20 cellular contexts compared by ENCODE assay signal in the genomic region with DNA sequence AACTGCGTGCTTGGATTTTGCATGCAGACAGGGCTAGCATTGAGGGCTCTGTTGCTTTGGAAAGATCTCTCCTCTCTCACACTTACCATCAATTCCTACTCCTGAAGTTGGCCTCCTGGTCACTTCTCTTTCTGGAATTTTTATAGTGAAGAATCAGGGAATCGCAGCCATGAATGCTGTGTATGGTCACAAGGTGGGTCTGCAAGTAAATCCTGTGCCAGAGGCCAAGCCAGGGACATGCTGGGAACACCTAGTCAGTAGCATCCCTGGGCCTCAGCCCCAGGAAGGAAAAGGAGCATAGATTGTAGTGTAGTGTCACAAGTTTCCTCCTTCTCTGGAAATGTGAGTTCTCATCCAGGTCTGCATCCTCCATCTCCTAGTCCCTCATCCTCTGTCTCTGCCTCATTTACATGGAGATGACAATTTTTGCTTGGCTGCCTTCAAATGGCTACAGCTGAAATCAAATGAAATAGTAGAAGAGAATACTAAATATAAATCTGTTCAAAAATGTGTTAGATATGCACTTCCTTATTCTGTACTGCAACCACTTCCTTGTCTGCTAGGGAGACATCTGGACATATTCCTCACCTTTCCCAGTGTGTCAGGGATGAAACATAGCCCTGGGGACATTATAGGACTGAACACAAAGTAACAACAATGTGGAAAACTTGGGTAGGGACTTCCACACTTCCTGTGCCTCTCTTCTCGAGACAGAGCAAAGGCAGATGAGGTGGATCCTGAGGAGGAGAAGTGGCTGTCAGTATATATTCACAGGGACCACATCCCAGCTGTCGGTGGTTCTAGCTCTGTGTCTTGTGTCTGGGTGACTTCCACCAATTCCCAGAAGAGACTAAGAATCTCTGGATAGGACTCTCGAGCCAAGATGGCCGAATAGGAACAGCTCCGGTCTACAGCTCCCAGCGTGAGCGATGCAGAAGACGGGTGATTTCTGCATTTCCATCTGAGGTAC. TPM values are rescaled to one million over a fixed set of nuclear protein-coding genes. Genes with fewer than 3 reads are reported as not detected.
A peak's percentile ranks its signal among the peaks of the same experiment; 100 is the strongest.
DNase-seq lines count a peak whose midpoint lies in the region; ATAC-seq lines count a peak whose summit lies in the region.
"Had no signal": no experiment of that assay in that cellular context is flagged by ENCODE, and none has a peak within 500 bp of the region (broad histone marks: within the 10 kb centered on the region; RNA-seq: fewer than 3 reads in every experiment).

No MANE protein-coding gene starts in this region.

- no peak for ATAC-seq in HG03565 (IDR thresholded peaks at IDR 0.05; ENCODE audit: unreplicated experiment)
- ATAC-seq: left cardiac atrium; Right ventricle myocardium inferior; stimulated activated memory B cell treated with anti-CD40 and anti-IgM and Interleukin-4, amounts not matched to agents 10 μg/mL and 1 μg/mL and 100 μg/mL, for 72 hours had no signal

- peak; percentile 41 for DNase-seq in NOMO-1 treated with DMSO at 0.1 percent for 48 hours (lab: John Stamatoyannopoulos, UW; ENCODE audit: unreplicated experiment)
- DNase-seq in NOMO-1 treated with dmso at 0.1 percent for 144 hours (lab: John Stamatoyannopoulos, UW; ENCODE audit: unreplicated experiment), result no peak
- peak; percentile 19 for DNase-seq in NCI-H345 (lab: John Stamatoyannopoulos, UW)
- DNase-seq in epithelial cell of prostate (ENCODE audit: low read depth, low spot score), result no peak
- no peak for DNase-seq in neuronal stem cell (ENCODE audit: low spot score)
- DNase-seq in A172 (ENCODE audit: low spot score), result no peak
- no peak for DNase-seq in iPS-NIHi11 (ENCODE audit: low spot score)
- DNase-seq: activated CD4-positive, alpha-beta T cell treated with anti-CD3 and anti-CD28 coated beads, Interleukin-2, amount 50 U/mL, for 4 hours; activated naive CD4-positive, alpha-beta T cell; DND-41; left cardiac atrium; midbrain; stimulated activated CD4-positive, alpha-beta T cell treated with anti-CD3 and anti-CD28 coated beads, Interleukin-15, amount 100 ng/mL, for 24 hours; SW 1271 had no signal

- no peak overlapping the region for H3K4me2 ChIP-seq in neuronal stem cell (ENCODE audit: insufficient read depth, low read length, poor library complexity, severe bottlenecking)
- H3K4me2 ChIP-seq: hepatocyte had no signal

- H2BK5ac ChIP-seq in neuronal stem cell (ENCODE audit: low read length), result no peak overlapping the region

- H3K4ac ChIP-seq in neuronal stem cell (ENCODE audit: low read length), result no peak overlapping the region

- no peaks in the 10 kb centered on the region for H3K9me3 ChIP-seq in neuronal stem cell (replicated peaks in 1 of 2; ENCODE audit: control insufficient read depth in 2 of 2, insufficient read depth in 1 of 2, low read depth in 1 of 2, low read length in 2 of 2)
- H3K9me3 ChIP-seq: ascending aorta had no signal

- WGBS in neuronal stem cell (ENCODE audit: extremely low coverage in 2 of 2, insufficient read length in 2 of 2, insufficient replicate concordance in 1 of 2), 2 donors, result no CpG with 5 or more reads among the region's 10 CpGs

- no peak overlapping the region for H4K8ac ChIP-seq in neuronal stem cell (ENCODE audit: low read depth, low read length)

- H3K4me1 ChIP-seq in neuronal stem cell (ENCODE audit: control insufficient read depth in 2 of 2, insufficient read depth in 1 of 2, low read depth in 1 of 2, low read length in 2 of 2), result no peaks in the 10 kb centered on the region
- H3K4me1 ChIP-seq: ascending aorta had no signal

- no peaks in the 10 kb centered on the region for H3K36me3 ChIP-seq in neuronal stem cell (replicated peaks in 1 of 2; ENCODE audit: control insufficient read depth in 2 of 2, insufficient read depth in 2 of 2, low read length in 2 of 2)
- H3K36me3 ChIP-seq: ascending aorta had no signal

- H3K27ac ChIP-seq in epithelial cell of prostate (peak overlapping the region; percentile 69), neuronal stem cell (replicated peaks; ENCODE audit: low read length) (no peak overlapping the region)
- H3K27ac ChIP-seq: ascending aorta, hepatocyte had no signal

- H3K23ac ChIP-seq in neuronal stem cell (ENCODE audit: low read depth, low read length, poor library complexity), result no peak overlapping the region

- no peak overlapping the region for H2AK5ac ChIP-seq in neuronal stem cell (ENCODE audit: low read depth, low read length)

- no peak overlapping the region for H3K18ac ChIP-seq in neuronal stem cell (ENCODE audit: low read length)

- no peak overlapping the region for H3K4me3 ChIP-seq in neuronal stem cell (ENCODE audit: low read length in 2 of 2)
- H3K4me3 ChIP-seq: ascending aorta, hepatocyte had no signal

- H2BK120ac ChIP-seq in neuronal stem cell (ENCODE audit: low read depth, low read length), result no peak overlapping the region

- H2BK12ac ChIP-seq in neuronal stem cell (ENCODE audit: low read length), result peak overlapping the region; percentile 73

- peaks cover 0 to 13% (median 0%) of the 10 kb centered on the region in 3 experiments for H3K27me3 ChIP-seq in neuronal stem cell (ENCODE audit: control insufficient read depth in 3 of 3, insufficient read depth in 3 of 3, low read depth in 1 of 3, low read length in 3 of 3)
- H3K27me3 ChIP-seq: ascending aorta, hepatocyte had no signal

- no peak overlapping the region for H3K14ac ChIP-seq in neuronal stem cell (ENCODE audit: low read length)

- no peak overlapping the region for H2BK15ac ChIP-seq in neuronal stem cell (ENCODE audit: low read length)

- H3K79me1 ChIP-seq in neuronal stem cell (ENCODE audit: low read depth, low read length), result no peaks in the 10 kb centered on the region

- H4K91ac ChIP-seq in neuronal stem cell (ENCODE audit: low read depth, low read length, poor library complexity), result no peak overlapping the region

- peak overlapping the region; percentile 62 for H2AFZ ChIP-seq in neuronal stem cell (ENCODE audit: low read length)
- H2AFZ ChIP-seq: hepatocyte had no signal

- no peak overlapping the region for H3K9ac ChIP-seq in neuronal stem cell (ENCODE audit: low read depth, low read length, poor library complexity)

RNA-seq across cellular contexts. Expression of a gene that starts 17.0 kb away (rescaled TPM):
- polyA plus RNA-seq in neuronal stem cell (2013, experiment 1 of 2), result not detected
- not detected for polyA plus RNA-seq in neuronal stem cell (2013, experiment 2 of 2)
- not detected in 2 replicates for total RNA-seq in A172 (2014; rRNA removed; shearing (Covaris generic))
- total RNA-seq: ascending aorta, chondrocyte, hepatocyte, left cardiac atrium, Right ventricle myocardium inferior had no signal
- polyA plus RNA-seq: hepatocyte had no signal

RNA-seq across cellular contexts. Expression of a gene that starts 20.4 kb away (rescaled TPM):
- not detected for polyA plus RNA-seq in neuronal stem cell (2013, experiment 1 of 2)
- polyA plus RNA-seq in neuronal stem cell (2013, experiment 2 of 2), result not detected
- not detected in 2 replicates for total RNA-seq in A172 (2014; rRNA removed; shearing (Covaris generic))
- total RNA-seq: ascending aorta, chondrocyte, hepatocyte, left cardiac atrium, Right ventricle myocardium inferior had no signal
- polyA plus RNA-seq: hepatocyte had no signal

RNA-seq across cellular contexts. Expression of a gene that starts 49.0 kb away (rescaled TPM):
- polyA plus RNA-seq in neuronal stem cell (2013, experiment 1 of 2), result 110 TPM
- 110 TPM for polyA plus RNA-seq in neuronal stem cell (2013, experiment 2 of 2)
- total RNA-seq in A172 (2014; rRNA removed; shearing (Covaris generic)), result 209 and 225 TPM in 2 replicates

Comparison
In these comparisons a context has a peak if more than half of its experiments do, and no peak if none do; other contexts are left out.
1. DNase-seq: peak in NOMO-1 treated with DMSO at 0.1 percent for 48 hours (single experiment) and NCI-H345 (single experiment); none in NOMO-1 treated with dmso at 0.1 percent for 144 hours (single experiment), epithelial cell of prostate (single experiment), neuronal stem cell (single experiment), A172 (single experiment) and iPS-NIHi11 (single experiment).